In genomic region chr2:127104881-127105655, GRCh38 we compare ENCODE assay signal across 2 cellular contexts.
TF ChIP-seq lines count a peak whose summit lies in the region.

No MANE protein-coding gene starts in this region.

TF ChIP-seq in IMR-90, 13 proteins besides CTCF, POLR2A, EP300 and RAD21:
- TF ChIP-seq MXI1 (IDR thresholded peaks at IDR 0.05; ENCODE audit: borderline replicate concordance, low read depth, low read length), result no peak

TF ChIP-seq in endothelial cell of umbilical vein, 7 proteins besides CTCF, POLR2A, EP300 and RAD21:
- TF ChIP-seq EZH2 (IDR thresholded peaks at IDR 0.05; ENCODE audit: borderline replicate concordance, low read depth, low read length, severe bottlenecking), result no peak
- no peak for TF ChIP-seq JUN (IDR thresholded peaks at IDR 0.05; ENCODE audit: borderline replicate concordance, insufficient read depth, insufficient read length, low read depth)
- TF ChIP-seq MYC (IDR thresholded peaks at IDR 0.05; ENCODE audit: low read depth, low read length), result no peak
- TF ChIP-seq GATA2 (IDR thresholded peaks at IDR 0.05; ENCODE audit: insufficient read depth, insufficient read length, low read depth, low read length), result no peak
- no peak for TF ChIP-seq FOS (IDR thresholded peaks at IDR 0.05; ENCODE audit: borderline replicate concordance, insufficient read depth, low read length)
- TF ChIP-seq POLR2AphosphoS5 (IDR thresholded peaks at IDR 0.05; ENCODE audit: insufficient read depth, low read depth, low read length), result no peak
- TF ChIP-seq MAX (IDR thresholded peaks at IDR 0.05; ENCODE audit: insufficient read depth, insufficient read length), result no peak
